20 cellular contexts compared by ENCODE assay signal in genomic region chr6:106250997-106251396, GRCh38.
DNase-seq lines count a peak whose midpoint lies in the region; ATAC-seq, FAIRE-seq and TF ChIP-seq lines count a peak whose summit lies in the region.
"Had no signal": no experiment of that assay in that cellular context is flagged by ENCODE, and none has a peak within 500 bp of the region (broad histone marks: within the 10 kb centered on the region; RNA-seq: fewer than 3 reads in every experiment).

No MANE protein-coding gene starts in this region.

- peaks cover 28% of the 10 kb centered on the region for H3K36me3 Mint-ChIP-seq in activated CD4-positive, alpha-beta T cell treated with anti-CD3 and anti-CD28 coated beads, Interleukin-2, amount 10 ng/mL, durations not matched to agents 7 days and 5 days (ENCODE audit: low read depth)
- H3K36me3 Mint-ChIP-seq in activated naive CD4-positive, alpha-beta T cell treated with anti-CD3 and anti-CD28 coated beads for 36 hours (ENCODE audit: low read depth) = peaks cover 13% of the 10 kb centered on the region

- H2BK120ac ChIP-seq in H1 (replicated peaks; ENCODE audit: low read depth, low read length) = no peak overlapping the region

- H3K9me3 ChIP-seq in H1 (ENCODE audit: insufficient read depth in 2 of 2, low read depth in 1 of 2, low read length in 1 of 2) (no peaks in the 10 kb centered on the region), mucosa of descending colon (no peaks in the 10 kb centered on the region), hepatocyte (ENCODE audit: low read depth) (no peaks in the 10 kb centered on the region)

- no peak for FAIRE-seq in H1 (lab: Jason Lieb, UNC)

- H3K36me3 ChIP-seq in H1 (ENCODE audit: control insufficient read depth in 2 of 4, insufficient read depth in 4 of 4, low read length in 3 of 4) (peaks cover 0 to 11% (median 3%) of the 10 kb centered on the region in 4 experiments; a peak in 6 of 8 replicates), mucosa of descending colon (ENCODE audit: low read depth) (no peaks in the 10 kb centered on the region), hepatocyte (replicated peaks; ENCODE audit: insufficient read depth, low read depth) (no peaks in the 10 kb centered on the region)

- H3K9me3 Mint-ChIP-seq in activated CD4-positive, alpha-beta T cell treated with anti-CD3 and anti-CD28 coated beads, Interleukin-2, amount 10 ng/mL, durations not matched to agents 7 days and 5 days = no peaks in the 10 kb centered on the region
- no peaks in the 10 kb centered on the region for H3K9me3 Mint-ChIP-seq in activated naive CD4-positive, alpha-beta T cell treated with anti-CD3 and anti-CD28 coated beads for 36 hours
- H3K9me3 Mint-ChIP-seq: CD4-positive, CD25-positive, alpha-beta regulatory T cell; HFFc6 had no signal

- peak overlapping the region; percentile 51 for H3K27ac Mint-ChIP-seq in activated CD4-positive, alpha-beta T cell treated with anti-CD3 and anti-CD28 coated beads, Interleukin-2, amount 10 ng/mL, durations not matched to agents 7 days and 5 days
- no peak overlapping the region for H3K27ac Mint-ChIP-seq in activated naive CD4-positive, alpha-beta T cell treated with anti-CD3 and anti-CD28 coated beads for 36 hours

- no peak overlapping the region for H2BK20ac ChIP-seq in H1 (ENCODE audit: low read length)

- H3K9ac ChIP-seq in H1 (replicated peaks in 1 of 4; ENCODE audit: extremely low read depth in 1 of 4, low read depth in 3 of 4, low read length in 3 of 4) = no peak overlapping the region; a peak in 1 of 7 replicates
- H3K9ac ChIP-seq: KMS-11 had no signal

- intact Hi-C loops in mucosa of descending colon (cut with DNase I, micrococcal nuclease) = no loop called here
- intact Hi-C loops in activated naive CD4-positive, alpha-beta T cell treated with anti-CD3 and anti-CD28 coated beads for 36 hours (cut with micrococcal nuclease) = no loop called here

- no peak overlapping the region for H3K4me3 Mint-ChIP-seq in activated CD4-positive, alpha-beta T cell treated with anti-CD3 and anti-CD28 coated beads, Interleukin-2, amount 10 ng/mL, durations not matched to agents 7 days and 5 days
- H3K4me3 Mint-ChIP-seq in activated naive CD4-positive, alpha-beta T cell treated with anti-CD3 and anti-CD28 coated beads for 36 hours = no peak overlapping the region
- H3K4me3 Mint-ChIP-seq: CD4-positive, CD25-positive, alpha-beta regulatory T cell had no signal

- H2BK15ac ChIP-seq in H1 (ENCODE audit: low read length) = no peak overlapping the region

- H2AFZ ChIP-seq in H1 (ENCODE audit: low read length) (no peak overlapping the region), hepatocyte (no peak overlapping the region)
- H2AFZ ChIP-seq: PC-9 had no signal

- H4K8ac ChIP-seq in H1 (ENCODE audit: extremely low read depth, insufficient read depth, low read length) = no peak overlapping the region

- CTCF ChIA-PET in activated CD4-positive, alpha-beta T cell treated with anti-CD3 and anti-CD28 coated beads, Interleukin-2, amount 10 ng/mL, durations not matched to agents 7 days and 5 days (lab: Charles Lee) = no interaction called here
- CTCF ChIA-PET in H1 (lab: Charles Lee; ENCODE audit: partially characterized antibody) = no interaction called here
- CTCF ChIA-PET in activated naive CD4-positive, alpha-beta T cell treated with anti-CD3 and anti-CD28 coated beads for 36 hours (lab: Charles Lee) = no interaction called here

- POLR2A ChIA-PET in activated CD4-positive, alpha-beta T cell treated with anti-CD3 and anti-CD28 coated beads, Interleukin-2, amount 10 ng/mL, durations not matched to agents 7 days and 5 days (lab: Charles Lee) = no interaction called here
- POLR2A ChIA-PET in H1 (lab: Charles Lee; ENCODE audit: partially characterized antibody) = no interaction called here

- H3K79me1 ChIP-seq in H1 (ENCODE audit: low read depth, low read length) = no peaks in the 10 kb centered on the region; the same call in 1 of the 2 replicates

- H3K4me3 ChIP-seq in H1 (ENCODE audit: extremely low read depth in 1 of 4, insufficient read depth in 2 of 4, low read depth in 3 of 4, low read length in 4 of 4) (no peak overlapping the region), mucosa of descending colon (no peak overlapping the region), hepatocyte (no peak overlapping the region)
- H3K4me3 ChIP-seq: PC-9 had no signal

- H3K4ac ChIP-seq in H1 (replicated peaks; ENCODE audit: insufficient read length, low read depth, low read length) = no peak overlapping the region

- no peak overlapping the region for H2BK12ac ChIP-seq in H1 (ENCODE audit: low read depth, low read length)

- H3K27me3 ChIP-seq in H1 (replicated peaks in 1 of 4; ENCODE audit: control insufficient read depth in 3 of 4, extremely low read depth in 1 of 4, insufficient read depth in 3 of 4, low read length in 3 of 4) (no peaks in the 10 kb centered on the region), hepatocyte (no peaks in the 10 kb centered on the region)

- H3K27ac ChIP-seq in H1 (ENCODE audit: low read depth, low read length) = no peak overlapping the region
- no peak overlapping the region for H3K27ac ChIP-seq in hepatocyte
- H3K27ac ChIP-seq: KMS-11, PC-9 had no signal

- H3K23me2 ChIP-seq in H1 (ENCODE audit: low read depth, low read length) = peaks cover 2% of the 10 kb centered on the region; the same call in 1 of the 2 replicates

- H3K56ac ChIP-seq in H1 (replicated peaks; ENCODE audit: insufficient read length, low read depth, low read length) = no peak overlapping the region

- ATAC-seq in mucosa of descending colon (peak; percentile 91), HG03139 (IDR thresholded peaks at IDR 0.05; ENCODE audit: unreplicated experiment) (no peak)

- H4K91ac ChIP-seq in H1 (replicated peaks; ENCODE audit: insufficient read length, low read length) = no peak overlapping the region

- H3K79me2 ChIP-seq in H1 (ENCODE audit: control insufficient read depth in 1 of 2, insufficient read depth in 2 of 2, low read length in 2 of 2) = peaks cover 0 to 11% of the 10 kb centered on the region in 2 experiments; a peak in 1 of 4 replicates
- H3K79me2 ChIP-seq in hepatocyte = peaks cover 13% of the 10 kb centered on the region

- H3K14ac ChIP-seq in H1 (ENCODE audit: insufficient read length) = no peak overlapping the region

- no peak for TF ChIP-seq EP300 in H1 (IDR thresholded peaks at IDR 0.05; ENCODE audit: borderline replicate concordance in 1 of 2, low read depth in 2 of 2, low read length in 2 of 2)

- TF ChIP-seq CTCF in H1 (IDR thresholded peaks at IDR 0.05; ENCODE audit: control extremely low read depth in 1 of 3, insufficient read depth in 1 of 3, low read depth in 1 of 3, low read length in 3 of 3) (no peak), mucosa of descending colon (IDR thresholded peaks at IDR 0.05) (no peak), hepatocyte (IDR thresholded peaks at IDR 0.05; ENCODE audit: poor library complexity) (no peak)

- TF ChIP-seq RAD21 in H1 (IDR thresholded peaks at IDR 0.05 in 1 of 2, conservative IDR thresholded peaks at IDR 0.05 in 1 of 2; ENCODE audit: low read depth in 2 of 2, low read length in 2 of 2) = no peak

- no peaks in the 10 kb centered on the region for H3K9me2 ChIP-seq in hepatocyte (replicated peaks; ENCODE audit: insufficient read depth)

- no peak overlapping the region for H2AK5ac ChIP-seq in H1 (ENCODE audit: low read depth, low read length)

- no peaks in the 10 kb centered on the region for H3K27me3 Mint-ChIP-seq in activated CD4-positive, alpha-beta T cell treated with anti-CD3 and anti-CD28 coated beads, Interleukin-2, amount 10 ng/mL, durations not matched to agents 7 days and 5 days
- H3K27me3 Mint-ChIP-seq in activated naive CD4-positive, alpha-beta T cell treated with anti-CD3 and anti-CD28 coated beads for 36 hours (ENCODE audit: low read depth) = no peaks in the 10 kb centered on the region
- H3K27me3 Mint-ChIP-seq: CD4-positive, CD25-positive, alpha-beta regulatory T cell had no signal

- no peak overlapping the region for H3K4me2 ChIP-seq in H1 (ENCODE audit: insufficient read depth in 1 of 2, low read depth in 2 of 2, low read length in 2 of 2)
- no peak overlapping the region for H3K4me2 ChIP-seq in hepatocyte
- H3K4me2 ChIP-seq: KMS-11, PC-9 had no signal

- H2BK5ac ChIP-seq in H1 (ENCODE audit: low read depth, low read length) = no peak overlapping the region

- no peak for TF ChIP-seq POLR2A in H1 (IDR thresholded peaks at IDR 0.05; ENCODE audit: control extremely low read depth in 1 of 2, low read depth in 2 of 2, low read length in 2 of 2)

- H3K4me1 Mint-ChIP-seq in activated CD4-positive, alpha-beta T cell treated with anti-CD3 and anti-CD28 coated beads, Interleukin-2, amount 10 ng/mL, durations not matched to agents 7 days and 5 days = peaks cover 2% of the 10 kb centered on the region
- peaks cover 24% of the 10 kb centered on the region for H3K4me1 Mint-ChIP-seq in activated naive CD4-positive, alpha-beta T cell treated with anti-CD3 and anti-CD28 coated beads for 36 hours (ENCODE audit: low read depth)

- H3K23ac ChIP-seq in H1 (ENCODE audit: insufficient read length) = no peak overlapping the region

- no peak for DNase-seq in activated CD4-positive, alpha-beta T cell treated with anti-CD3 and anti-CD28 coated beads, Interleukin-2, amount 10 ng/mL, durations not matched to agents 7 days and 5 days
- DNase-seq in activated CD4-positive, alpha-beta T cell treated with anti-CD3 and anti-CD28 coated beads for 4 hours = no peak
- no peak for DNase-seq in H1 (ENCODE audit: low read depth in 1 of 2, low spot score in 2 of 2)
- peak in 1 of 3 donors; percentile 17 for DNase-seq in mucosa of descending colon
- no peak for DNase-seq in epidermal melanocyte (ENCODE audit: insufficient read length, low spot score)
- no peak for DNase-seq in hepatocyte (ENCODE audit: low spot score)
- DNase-seq in activated naive CD4-positive, alpha-beta T cell treated with anti-CD3 and anti-CD28 coated beads for 36 hours = no peak
- DNase-seq: 8988T; CD4-positive, CD25-positive, alpha-beta regulatory T cell; COR-L47; GF-D8; H7; HFFc6; NCI-H1417; NCI-H187; NCI-H226; NCI-H524 treated with DMSO at 0.1 percent for 48 hours had no signal

- H3K18ac ChIP-seq in H1 (ENCODE audit: extremely low read depth, low read length) = no peak overlapping the region

- H4K20me1 ChIP-seq in H1 (replicated peaks in 1 of 2; ENCODE audit: control insufficient read depth in 1 of 2, insufficient read depth in 2 of 2, low read length in 2 of 2) (peaks cover 0 to 1% of the 10 kb centered on the region in 2 experiments), hepatocyte (ENCODE audit: insufficient read depth, poor library complexity, severe bottlenecking) (no peaks in the 10 kb centered on the region)

- 80% methylated on average over 2 of the region's 2 CpGs; no CpG with 5 or more reads in 1 of the 2 experiments for WGBS in H1 (ENCODE audit: extremely low coverage in 1 of 2, insufficient coverage in 1 of 2, insufficient read length in 1 of 2, insufficient replicate concordance in 2 of 2, low coverage in 1 of 2, low lambda C conversion rate in 2 of 2, missing lambda C conversion rate in 1 of 2), 2 experiments
- 100% methylated on average over 2 of the region's 2 CpGs for WGBS in hepatocyte (ENCODE audit: low lambda C conversion rate, missing lambda C conversion rate)

- no peak overlapping the region for H4K5ac ChIP-seq in H1 (ENCODE audit: insufficient read length, low read depth, low read length)

- H3K4me1 ChIP-seq in H1 (replicated peaks in 1 of 4; ENCODE audit: control insufficient read depth in 3 of 4, insufficient read depth in 4 of 4, low read length in 3 of 4) (peaks cover 0 to 3% (median 0%) of the 10 kb centered on the region in 4 experiments; a peak in 2 of 7 replicates), mucosa of descending colon (ENCODE audit: low read depth) (no peaks in the 10 kb centered on the region), hepatocyte (ENCODE audit: insufficient read depth) (no peaks in the 10 kb centered on the region)
